ENCODE assay signal across 8 cellular contexts in genomic region chr10:121926669-121927360, GRCh38. TPM values are rescaled to one million over a fixed set of nuclear protein-coding genes. Genes with fewer than 3 reads are reported as not detected.
DNase-seq lines count a peak whose midpoint lies in the region; ATAC-seq and TF ChIP-seq lines count a peak whose summit lies in the region.

No MANE protein-coding gene starts in this region.

- H3K27me3 ChIP-seq in esophagus muscularis mucosa, result no peaks in the 10 kb centered on the region

- no peaks in the 10 kb centered on the region for H3K9me3 Mint-ChIP-seq in T-helper 2 cell treated with Interferon-gamma antibody and Interleukin-4, amounts not matched to agents 5 μg/mL and 100 μg/mL, for 36 hours
- no peaks in the 10 kb centered on the region for H3K9me3 Mint-ChIP-seq in neural crest cell

- peak; percentile 12 for ATAC-seq in GM18498 (IDR thresholded peaks at IDR 0.05; ENCODE audit: unreplicated experiment)
- ATAC-seq in HG03159 (IDR thresholded peaks at IDR 0.05; ENCODE audit: unreplicated experiment), result peak; percentile 19

- TF ChIP-seq CTCF in AG10803 (conservative IDR thresholded peaks at IDR 0.05; ENCODE audit: low read length) (no peak), esophagus muscularis mucosa (IDR thresholded peaks at IDR 0.05) (no peak), neural crest cell (conservative IDR thresholded peaks at IDR 0.05) (no peak)

- H3K9me3 ChIP-seq in esophagus muscularis mucosa, result no peaks in the 10 kb centered on the region

- intact Hi-C loops in esophagus muscularis mucosa (cut with DNase I), result loop anchor here (5.0 kb wide), 2 partner anchors 45 to 125 kb away; no protein-coding TSS in a partner anchor

- peaks cover 15 to 42% (median 31%) of the 10 kb centered on the region in 4 donors for H3K4me1 ChIP-seq in esophagus muscularis mucosa

- peaks cover 8% of the 10 kb centered on the region for H3K36me3 Mint-ChIP-seq in T-helper 2 cell treated with Interferon-gamma antibody and Interleukin-4, amounts not matched to agents 5 μg/mL and 100 μg/mL, for 36 hours (ENCODE audit: low read depth)
- H3K36me3 Mint-ChIP-seq in neural crest cell (ENCODE audit: low read depth), result peaks cover 2% of the 10 kb centered on the region

- TF ChIP-seq POLR2A in esophagus muscularis mucosa (IDR thresholded peaks at IDR 0.05; ENCODE audit: low read depth), result no peak

- H3K27ac ChIP-seq in esophagus muscularis mucosa (replicated peaks in 1 of 4), result peak overlapping the region; percentile 99 to 100 (median 100)

- TF ChIP-seq EP300 in esophagus muscularis mucosa (IDR thresholded peaks at IDR 0.05), result no peak

- H3K36me3 ChIP-seq in esophagus muscularis mucosa, result peaks cover 0 to 18% (median 9%) of the 10 kb centered on the region in 4 donors

- peak overlapping the region; percentile 84 for H3K27ac Mint-ChIP-seq in T-helper 2 cell treated with Interferon-gamma antibody and Interleukin-4, amounts not matched to agents 5 μg/mL and 100 μg/mL, for 36 hours
- H3K27ac Mint-ChIP-seq in neural crest cell (ENCODE audit: unreplicated experiment), result peak overlapping the region; percentile 27

- DNase-seq in AG10803 (ENCODE audit: low read depth) (peak; percentile 26), esophagus muscularis mucosa (ENCODE audit: extremely low spot score) (no peak), neural crest cell (ENCODE audit: low read depth, low spot score) (no peak), activated gamma-delta T cell (lab: John Stamatoyannopoulos, UW) (no peak), NOMO-1 treated with dmso at 0.1 percent for 144 hours (lab: John Stamatoyannopoulos, UW; ENCODE audit: unreplicated experiment) (no peak)
- no peak for DNase-seq in T-helper 2 cell treated with Interferon-gamma antibody and Interleukin-4, amounts not matched to agents 5 μg/mL and 100 μg/mL, for 36 hours (ENCODE audit: low spot score)

- H3K4me1 Mint-ChIP-seq in T-helper 2 cell treated with Interferon-gamma antibody and Interleukin-4, amounts not matched to agents 5 μg/mL and 100 μg/mL, for 36 hours (ENCODE audit: low read depth), result peaks cover 15% of the 10 kb centered on the region
- H3K4me1 Mint-ChIP-seq in neural crest cell, result peaks cover 51% of the 10 kb centered on the region

- H3K4me3 ChIP-seq in AG10803 (ENCODE audit: low read length), result peak overlapping the region; percentile 83
- peak overlapping the region; percentile 96 to 100 (median 99) for H3K4me3 ChIP-seq in esophagus muscularis mucosa

- WGBS in esophagus muscularis mucosa, result under 1% methylated on average over 20 of the region's 20 CpGs

- no peaks in the 10 kb centered on the region for H3K27me3 Mint-ChIP-seq in T-helper 2 cell treated with Interferon-gamma antibody and Interleukin-4, amounts not matched to agents 5 μg/mL and 100 μg/mL, for 36 hours (ENCODE audit: low read depth)
- no peaks in the 10 kb centered on the region for H3K27me3 Mint-ChIP-seq in neural crest cell (ENCODE audit: low read depth)

- peak overlapping the region; percentile 80 for H3K4me3 Mint-ChIP-seq in T-helper 2 cell treated with Interferon-gamma antibody and Interleukin-4, amounts not matched to agents 5 μg/mL and 100 μg/mL, for 36 hours
- peak overlapping the region; percentile 94 for H3K4me3 Mint-ChIP-seq in neural crest cell

RNA-seq across cellular contexts. Expression of gene ATE1, which starts 1.0 kb away (rescaled TPM):
- 10 to 100 TPM; 27.8 to 29.5 (median 28.4) TPM for total RNA-seq in esophagus muscularis mucosa
- total RNA-seq in neural crest cell, result 26.0 and 27.6 TPM in 2 replicates

RNA-seq across cellular contexts. Expression of gene NSMCE4A, which starts 48.2 kb away (rescaled TPM):
- total RNA-seq in esophagus muscularis mucosa (10 to 100 TPM; 63.9 to 96.8 (median 82.0) TPM), neural crest cell (85.0 and 87.5 TPM in 2 replicates)
